In the genomic region with DNA sequence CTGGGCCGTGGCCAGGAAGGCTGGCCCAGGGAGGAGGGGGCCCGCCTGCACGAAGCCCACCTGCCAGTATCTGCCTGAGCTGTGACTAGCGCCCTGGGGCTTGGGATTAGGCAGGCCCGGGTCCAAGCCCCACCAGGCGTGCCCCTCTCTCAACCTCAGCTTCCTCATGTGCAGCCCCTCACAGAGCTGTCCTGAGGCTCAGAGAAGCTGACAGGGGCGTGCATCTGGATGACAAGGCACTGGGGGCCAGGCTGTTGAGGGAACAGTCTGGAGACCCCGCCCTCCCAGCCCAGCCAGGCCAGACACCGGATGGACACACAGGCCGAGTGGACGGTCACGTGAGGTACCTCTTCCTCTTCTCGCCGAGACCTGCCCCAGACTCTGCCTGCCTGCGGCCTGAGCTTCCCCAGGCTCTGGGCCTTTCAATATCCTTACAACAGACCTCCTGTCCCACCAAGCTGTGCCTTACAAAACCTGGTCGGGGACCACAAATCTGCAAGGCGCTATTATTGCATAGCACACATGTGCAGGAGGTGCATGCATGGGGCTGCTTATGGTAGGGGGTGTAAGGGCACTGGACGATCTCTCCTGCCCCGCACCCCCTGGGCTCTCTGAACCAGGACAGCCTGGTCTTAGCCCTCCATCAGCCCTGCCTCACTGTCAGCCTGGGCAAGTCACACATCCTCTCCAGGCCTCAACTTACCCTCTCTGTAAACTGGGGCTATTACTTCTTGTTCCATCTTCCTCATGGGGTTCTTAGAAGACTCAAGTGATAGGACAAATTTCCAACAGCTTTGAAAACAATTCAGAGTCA, we compare ENCODE assay signal across 1 cellular context.
TF ChIP-seq lines count a peak whose summit lies in the region.

No MANE protein-coding gene starts in this region.

TF ChIP-seq in HepG2, 621 proteins besides CTCF, POLR2A, EP300 and RAD21 (continued from another document and continues in another):
- TF ChIP-seq, protein P1, sequence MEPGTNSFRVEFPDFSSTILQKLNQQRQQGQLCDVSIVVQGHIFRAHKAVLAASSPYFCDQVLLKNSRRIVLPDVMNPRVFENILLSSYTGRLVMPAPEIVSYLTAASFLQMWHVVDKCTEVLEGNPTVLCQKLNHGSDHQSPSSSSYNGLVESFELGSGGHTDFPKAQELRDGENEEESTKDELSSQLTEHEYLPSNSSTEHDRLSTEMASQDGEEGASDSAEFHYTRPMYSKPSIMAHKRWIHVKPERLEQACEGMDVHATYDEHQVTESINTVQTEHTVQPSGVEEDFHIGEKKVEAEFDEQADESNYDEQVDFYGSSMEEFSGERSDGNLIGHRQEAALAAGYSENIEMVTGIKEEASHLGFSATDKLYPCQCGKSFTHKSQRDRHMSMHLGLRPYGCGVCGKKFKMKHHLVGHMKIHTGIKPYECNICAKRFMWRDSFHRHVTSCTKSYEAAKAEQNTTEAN (CRISPR knock-in tag; conservative IDR thresholded peaks at IDR 0.05), result no peak
- TF ChIP-seq ARNT (IDR thresholded peaks at IDR 0.05) (no peak), ZNF75D (CRISPR knock-in tag; IDR thresholded peaks at IDR 0.05; ENCODE audit: borderline replicate concordance) (no peak), FOXC1 (CRISPR knock-in tag; IDR thresholded peaks at IDR 0.05; ENCODE audit: borderline replicate concordance) (no peak; the same call in 1 of the 2 replicates), ZNF746 (CRISPR knock-in tag; IDR thresholded peaks at IDR 0.05) (no peak), ZNF749 (CRISPR knock-in tag; IDR thresholded peaks at IDR 0.05; ENCODE audit: borderline replicate concordance) (no peak), TCF7L2 (IDR thresholded peaks at IDR 0.05; ENCODE audit: low read depth, low read length) (no peak), ZMYM2 (CRISPR knock-in tag; IDR thresholded peaks at IDR 0.05) (no peak), ZNF292 (CRISPR knock-in tag; IDR thresholded peaks at IDR 0.05; ENCODE audit: borderline replicate concordance, low read depth) (peak; percentile 72; the same call in 1 of the 2 replicates), ZNF264 (CRISPR knock-in tag; IDR thresholded peaks at IDR 0.05) (no peak), ZNF558 (CRISPR knock-in tag; IDR thresholded peaks at IDR 0.05; ENCODE audit: borderline replicate concordance) (0 out of 2 replicates have a peak, but pooled peaks have one; percentile 52), SP5 (CRISPR knock-in tag; IDR thresholded peaks at IDR 0.05; ENCODE audit: borderline replicate concordance, low read depth) (no peak), MED13 (CRISPR knock-in tag; IDR thresholded peaks at IDR 0.05) (no peak), MAF1 (CRISPR knock-in tag; IDR thresholded peaks at IDR 0.05; ENCODE audit: borderline replicate concordance) (no peak), ZNF816 (CRISPR knock-in tag; IDR thresholded peaks at IDR 0.05; ENCODE audit: borderline replicate concordance) (no peak), ZNF549 (CRISPR knock-in tag; IDR thresholded peaks at IDR 0.05) (no peak), HOXA3 (CRISPR knock-in tag; IDR thresholded peaks at IDR 0.05) (no peak), CEBPB (IDR thresholded peaks at IDR 0.05; ENCODE audit: borderline replicate concordance, low read depth, low read length) (no peak), FOSL2 (CRISPR knock-in tag; IDR thresholded peaks at IDR 0.05) (no peak), CENPX (CRISPR knock-in tag; IDR thresholded peaks at IDR 0.05) (no peak), ETV6 (CRISPR knock-in tag; conservative IDR thresholded peaks at IDR 0.05) (no peak), MLLT10 (CRISPR knock-in tag; IDR thresholded peaks at IDR 0.05) (no peak), ZNF556 (CRISPR knock-in tag; IDR thresholded peaks at IDR 0.05; ENCODE audit: borderline replicate concordance) (no peak; the same call in 1 of the 2 replicates), WIZ (CRISPR knock-in tag; IDR thresholded peaks at IDR 0.05) (no peak), ZNF224 (CRISPR knock-in tag; IDR thresholded peaks at IDR 0.05) (no peak), RARG (CRISPR knock-in tag; IDR thresholded peaks at IDR 0.05; ENCODE audit: low read depth) (no peak), PHF20 (CRISPR knock-in tag; IDR thresholded peaks at IDR 0.05) (no peak), ZBTB20 (CRISPR knock-in tag; IDR thresholded peaks at IDR 0.05; ENCODE audit: borderline replicate concordance, low read depth) (no peak), ZNF530 (CRISPR knock-in tag; IDR thresholded peaks at IDR 0.05; ENCODE audit: low read depth) (no peak), ZNF703 (CRISPR knock-in tag; IDR thresholded peaks at IDR 0.05; ENCODE audit: borderline replicate concordance) (no peak), TAF1 (CRISPR knock-in tag; IDR thresholded peaks at IDR 0.05) (no peak), ASH2L (IDR thresholded peaks at IDR 0.05; ENCODE audit: insufficient read length, low read depth, low read length) (no peak), GABPA (IDR thresholded peaks at IDR 0.05; ENCODE audit: low read depth, low read length) (0 out of 2 replicates have a peak, but pooled peaks have one; percentile 28), GABPA (CRISPR knock-in tag; IDR thresholded peaks at IDR 0.05; ENCODE audit: low read depth) (peak; percentile 58), ZNF747 (CRISPR knock-in tag; IDR thresholded peaks at IDR 0.05; ENCODE audit: borderline replicate concordance) (no peak), JUND (CRISPR knock-in tag; IDR thresholded peaks at IDR 0.05) (no peak), MAFK (conservative IDR thresholded peaks at IDR 0.05 in 1 of 2, IDR thresholded peaks at IDR 0.05 in 1 of 2; ENCODE audit: low read length in 2 of 2) (no peak), ZNF317 (CRISPR knock-in tag; IDR thresholded peaks at IDR 0.05) (0 out of 2 replicates have a peak, but pooled peaks have one; percentile 33), SUZ12 (IDR thresholded peaks at IDR 0.05; ENCODE audit: low read depth, low read length) (no peak)
- TF ChIP-seq, protein P2, sequence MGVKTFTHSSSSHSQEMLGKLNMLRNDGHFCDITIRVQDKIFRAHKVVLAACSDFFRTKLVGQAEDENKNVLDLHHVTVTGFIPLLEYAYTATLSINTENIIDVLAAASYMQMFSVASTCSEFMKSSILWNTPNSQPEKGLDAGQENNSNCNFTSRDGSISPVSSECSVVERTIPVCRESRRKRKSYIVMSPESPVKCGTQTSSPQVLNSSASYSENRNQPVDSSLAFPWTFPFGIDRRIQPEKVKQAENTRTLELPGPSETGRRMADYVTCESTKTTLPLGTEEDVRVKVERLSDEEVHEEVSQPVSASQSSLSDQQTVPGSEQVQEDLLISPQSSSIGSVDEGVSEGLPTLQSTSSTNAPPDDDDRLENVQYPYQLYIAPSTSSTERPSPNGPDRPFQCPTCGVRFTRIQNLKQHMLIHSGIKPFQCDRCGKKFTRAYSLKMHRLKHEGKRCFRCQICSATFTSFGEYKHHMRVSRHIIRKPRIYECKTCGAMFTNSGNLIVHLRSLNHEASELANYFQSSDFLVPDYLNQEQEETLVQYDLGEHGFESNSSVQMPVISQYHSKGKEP (CRISPR knock-in tag; IDR thresholded peaks at IDR 0.05), result no peak
- TF ChIP-seq, protein P3, sequence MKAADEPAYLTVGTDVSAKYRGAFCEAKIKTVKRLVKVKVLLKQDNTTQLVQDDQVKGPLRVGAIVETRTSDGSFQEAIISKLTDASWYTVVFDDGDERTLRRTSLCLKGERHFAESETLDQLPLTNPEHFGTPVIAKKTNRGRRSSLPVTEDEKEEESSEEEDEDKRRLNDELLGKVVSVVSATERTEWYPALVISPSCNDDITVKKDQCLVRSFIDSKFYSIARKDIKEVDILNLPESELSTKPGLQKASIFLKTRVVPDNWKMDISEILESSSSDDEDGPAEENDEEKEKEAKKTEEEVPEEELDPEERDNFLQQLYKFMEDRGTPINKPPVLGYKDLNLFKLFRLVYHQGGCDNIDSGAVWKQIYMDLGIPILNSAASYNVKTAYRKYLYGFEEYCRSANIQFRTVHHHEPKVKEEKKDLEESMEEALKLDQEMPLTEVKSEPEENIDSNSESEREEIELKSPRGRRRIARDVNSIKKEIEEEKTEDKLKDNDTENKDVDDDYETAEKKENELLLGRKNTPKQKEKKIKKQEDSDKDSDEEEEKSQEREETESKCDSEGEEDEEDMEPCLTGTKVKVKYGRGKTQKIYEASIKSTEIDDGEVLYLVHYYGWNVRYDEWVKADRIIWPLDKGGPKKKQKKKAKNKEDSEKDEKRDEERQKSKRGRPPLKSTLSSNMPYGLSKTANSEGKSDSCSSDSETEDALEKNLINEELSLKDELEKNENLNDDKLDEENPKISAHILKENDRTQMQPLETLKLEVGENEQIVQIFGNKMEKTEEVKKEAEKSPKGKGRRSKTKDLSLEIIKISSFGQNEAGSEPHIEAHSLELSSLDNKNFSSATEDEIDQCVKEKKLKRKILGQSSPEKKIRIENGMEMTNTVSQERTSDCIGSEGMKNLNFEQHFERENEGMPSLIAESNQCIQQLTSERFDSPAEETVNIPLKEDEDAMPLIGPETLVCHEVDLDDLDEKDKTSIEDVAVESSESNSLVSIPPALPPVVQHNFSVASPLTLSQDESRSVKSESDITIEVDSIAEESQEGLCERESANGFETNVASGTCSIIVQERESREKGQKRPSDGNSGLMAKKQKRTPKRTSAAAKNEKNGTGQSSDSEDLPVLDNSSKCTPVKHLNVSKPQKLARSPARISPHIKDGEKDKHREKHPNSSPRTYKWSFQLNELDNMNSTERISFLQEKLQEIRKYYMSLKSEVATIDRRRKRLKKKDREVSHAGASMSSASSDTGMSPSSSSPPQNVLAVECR (CRISPR knock-in tag; IDR thresholded peaks at IDR 0.05; ENCODE audit: borderline replicate concordance), result no peak
- TF ChIP-seq, protein P4, sequence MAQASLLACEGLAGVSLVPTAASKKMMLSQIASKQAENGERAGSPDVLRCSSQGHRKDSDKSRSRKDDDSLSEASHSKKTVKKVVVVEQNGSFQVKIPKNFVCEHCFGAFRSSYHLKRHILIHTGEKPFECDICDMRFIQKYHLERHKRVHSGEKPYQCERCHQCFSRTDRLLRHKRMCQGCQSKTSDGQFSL (CRISPR knock-in tag; IDR thresholded peaks at IDR 0.05), result no peak
- TF ChIP-seq, protein P5, sequence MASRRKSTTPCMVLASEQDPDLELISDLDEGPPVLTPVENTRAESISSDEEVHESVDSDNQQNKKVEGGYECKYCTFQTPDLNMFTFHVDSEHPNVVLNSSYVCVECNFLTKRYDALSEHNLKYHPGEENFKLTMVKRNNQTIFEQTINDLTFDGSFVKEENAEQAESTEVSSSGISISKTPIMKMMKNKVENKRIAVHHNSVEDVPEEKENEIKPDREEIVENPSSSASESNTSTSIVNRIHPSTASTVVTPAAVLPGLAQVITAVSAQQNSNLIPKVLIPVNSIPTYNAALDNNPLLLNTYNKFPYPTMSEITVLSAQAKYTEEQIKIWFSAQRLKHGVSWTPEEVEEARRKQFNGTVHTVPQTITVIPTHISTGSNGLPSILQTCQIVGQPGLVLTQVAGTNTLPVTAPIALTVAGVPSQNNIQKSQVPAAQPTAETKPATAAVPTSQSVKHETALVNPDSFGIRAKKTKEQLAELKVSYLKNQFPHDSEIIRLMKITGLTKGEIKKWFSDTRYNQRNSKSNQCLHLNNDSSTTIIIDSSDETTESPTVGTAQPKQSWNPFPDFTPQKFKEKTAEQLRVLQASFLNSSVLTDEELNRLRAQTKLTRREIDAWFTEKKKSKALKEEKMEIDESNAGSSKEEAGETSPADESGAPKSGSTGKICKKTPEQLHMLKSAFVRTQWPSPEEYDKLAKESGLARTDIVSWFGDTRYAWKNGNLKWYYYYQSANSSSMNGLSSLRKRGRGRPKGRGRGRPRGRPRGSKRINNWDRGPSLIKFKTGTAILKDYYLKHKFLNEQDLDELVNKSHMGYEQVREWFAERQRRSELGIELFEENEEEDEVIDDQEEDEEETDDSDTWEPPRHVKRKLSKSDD (CRISPR knock-in tag; IDR thresholded peaks at IDR 0.05; ENCODE audit: low read depth), result no peak; the same call in 1 of the 2 replicates
- TF ChIP-seq, protein P6, sequence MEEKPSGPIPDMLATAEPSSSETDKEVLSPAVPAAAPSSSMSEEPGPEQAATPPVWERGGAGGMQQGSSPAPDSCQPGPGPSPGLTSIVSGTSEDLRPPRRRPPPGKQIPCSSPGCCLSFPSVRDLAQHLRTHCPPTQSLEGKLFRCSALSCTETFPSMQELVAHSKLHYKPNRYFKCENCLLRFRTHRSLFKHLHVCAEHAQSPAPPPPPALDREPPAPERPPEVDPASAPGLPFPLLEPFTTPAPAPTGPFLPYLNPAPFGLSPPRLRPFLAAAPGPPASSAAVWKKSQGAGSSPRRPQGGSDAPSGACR (CRISPR knock-in tag; IDR thresholded peaks at IDR 0.05), result no peak
- TF ChIP-seq, protein P7, sequence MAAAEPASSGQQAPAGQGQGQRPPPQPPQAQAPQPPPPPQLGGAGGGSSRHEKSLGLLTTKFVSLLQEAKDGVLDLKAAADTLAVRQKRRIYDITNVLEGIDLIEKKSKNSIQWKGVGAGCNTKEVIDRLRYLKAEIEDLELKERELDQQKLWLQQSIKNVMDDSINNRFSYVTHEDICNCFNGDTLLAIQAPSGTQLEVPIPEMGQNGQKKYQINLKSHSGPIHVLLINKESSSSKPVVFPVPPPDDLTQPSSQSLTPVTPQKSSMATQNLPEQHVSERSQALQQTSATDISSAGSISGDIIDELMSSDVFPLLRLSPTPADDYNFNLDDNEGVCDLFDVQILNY (CRISPR knock-in tag; conservative IDR thresholded peaks at IDR 0.05), result no peak
- TF ChIP-seq, protein P8, sequence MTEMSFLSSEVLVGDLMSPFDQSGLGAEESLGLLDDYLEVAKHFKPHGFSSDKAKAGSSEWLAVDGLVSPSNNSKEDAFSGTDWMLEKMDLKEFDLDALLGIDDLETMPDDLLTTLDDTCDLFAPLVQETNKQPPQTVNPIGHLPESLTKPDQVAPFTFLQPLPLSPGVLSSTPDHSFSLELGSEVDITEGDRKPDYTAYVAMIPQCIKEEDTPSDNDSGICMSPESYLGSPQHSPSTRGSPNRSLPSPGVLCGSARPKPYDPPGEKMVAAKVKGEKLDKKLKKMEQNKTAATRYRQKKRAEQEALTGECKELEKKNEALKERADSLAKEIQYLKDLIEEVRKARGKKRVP (CRISPR knock-in tag; IDR thresholded peaks at IDR 0.05), result no peak
- TF ChIP-seq, protein P9, sequence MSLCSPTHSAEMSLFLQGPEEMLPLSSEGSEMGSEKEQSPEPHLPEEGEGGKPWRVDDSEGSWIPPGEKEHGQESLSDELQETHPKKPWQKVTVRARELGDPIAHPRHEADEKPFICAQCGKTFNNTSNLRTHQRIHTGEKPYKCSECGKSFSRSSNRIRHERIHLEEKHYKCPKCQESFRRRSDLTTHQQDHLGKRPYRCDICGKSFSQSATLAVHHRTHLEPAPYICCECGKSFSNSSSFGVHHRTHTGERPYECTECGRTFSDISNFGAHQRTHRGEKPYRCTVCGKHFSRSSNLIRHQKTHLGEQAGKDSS (CRISPR knock-in tag; IDR thresholded peaks at IDR 0.05; ENCODE audit: borderline replicate concordance, low read depth), result peak; percentile 49
